In the genomic region with DNA sequence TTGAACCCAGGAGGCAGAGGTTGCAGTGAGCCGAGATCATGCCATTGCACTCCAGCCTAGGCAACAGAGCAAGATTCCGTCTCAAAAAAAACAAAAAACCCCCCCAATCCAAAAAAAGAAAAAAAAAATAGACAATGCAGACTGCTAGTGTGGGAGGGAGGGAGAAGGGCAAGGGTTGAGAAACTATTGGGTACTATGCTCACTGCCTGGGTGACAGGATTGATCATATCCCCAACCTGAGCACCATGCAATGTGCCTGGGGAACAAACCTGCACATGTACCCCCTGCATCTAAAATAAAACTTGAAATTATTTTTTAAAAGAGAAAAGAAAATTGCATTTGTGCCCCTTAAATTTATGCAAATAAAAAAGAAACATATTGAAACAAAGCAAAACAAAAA, we compare ENCODE assay signal across 1 cellular context.
TF ChIP-seq lines count a peak whose summit lies in the region.

No MANE protein-coding gene starts in this region.

TF ChIP-seq in IMR-90, 13 proteins besides CTCF, POLR2A, EP300 and RAD21:
- no peak for TF ChIP-seq CEBPB (IDR thresholded peaks at IDR 0.05; ENCODE audit: low read depth, low read length)
- no peak for TF ChIP-seq MXI1 (IDR thresholded peaks at IDR 0.05; ENCODE audit: borderline replicate concordance, low read depth, low read length)
- TF ChIP-seq NFE2L2 (IDR thresholded peaks at IDR 0.05; ENCODE audit: low read depth, low read length), result no peak
- TF ChIP-seq RCOR1 (IDR thresholded peaks at IDR 0.05; ENCODE audit: insufficient replicate concordance, low read length), result no peak
- TF ChIP-seq BHLHE40 (IDR thresholded peaks at IDR 0.05; ENCODE audit: low read depth, low read length), result no peak
- TF ChIP-seq, protein P1, sequence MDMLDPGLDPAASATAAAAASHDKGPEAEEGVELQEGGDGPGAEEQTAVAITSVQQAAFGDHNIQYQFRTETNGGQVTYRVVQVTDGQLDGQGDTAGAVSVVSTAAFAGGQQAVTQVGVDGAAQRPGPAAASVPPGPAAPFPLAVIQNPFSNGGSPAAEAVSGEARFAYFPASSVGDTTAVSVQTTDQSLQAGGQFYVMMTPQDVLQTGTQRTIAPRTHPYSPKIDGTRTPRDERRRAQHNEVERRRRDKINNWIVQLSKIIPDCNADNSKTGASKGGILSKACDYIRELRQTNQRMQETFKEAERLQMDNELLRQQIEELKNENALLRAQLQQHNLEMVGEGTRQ (IDR thresholded peaks at IDR 0.05; ENCODE audit: low read depth, low read length), result no peak
- no peak for TF ChIP-seq MAZ (IDR thresholded peaks at IDR 0.05; ENCODE audit: borderline replicate concordance, low read depth, low read length)
- no peak for TF ChIP-seq CHD1 (IDR thresholded peaks at IDR 0.05; ENCODE audit: low read depth, low read length)
- no peak for TF ChIP-seq MAFK (IDR thresholded peaks at IDR 0.05; ENCODE audit: low read depth, low read length)
- TF ChIP-seq, protein P2, sequence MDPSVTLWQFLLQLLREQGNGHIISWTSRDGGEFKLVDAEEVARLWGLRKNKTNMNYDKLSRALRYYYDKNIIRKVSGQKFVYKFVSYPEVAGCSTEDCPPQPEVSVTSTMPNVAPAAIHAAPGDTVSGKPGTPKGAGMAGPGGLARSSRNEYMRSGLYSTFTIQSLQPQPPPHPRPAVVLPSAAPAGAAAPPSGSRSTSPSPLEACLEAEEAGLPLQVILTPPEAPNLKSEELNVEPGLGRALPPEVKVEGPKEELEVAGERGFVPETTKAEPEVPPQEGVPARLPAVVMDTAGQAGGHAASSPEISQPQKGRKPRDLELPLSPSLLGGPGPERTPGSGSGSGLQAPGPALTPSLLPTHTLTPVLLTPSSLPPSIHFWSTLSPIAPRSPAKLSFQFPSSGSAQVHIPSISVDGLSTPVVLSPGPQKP (IDR thresholded peaks at IDR 0.05; ENCODE audit: borderline replicate concordance, low read depth, low read length), result no peak
- no peak for TF ChIP-seq RFX5 (IDR thresholded peaks at IDR 0.05; ENCODE audit: low read depth, low read length)
- TF ChIP-seq FOS (IDR thresholded peaks at IDR 0.05; ENCODE audit: low read depth, low read length), result no peak
- TF ChIP-seq SMC3 (IDR thresholded peaks at IDR 0.05; ENCODE audit: low read depth, low read length), result no peak
